1 cellular context compared by ENCODE assay signal in genomic region chr19:36665832-36666231, GRCh38.
TF ChIP-seq lines count a peak whose summit lies in the region.

No MANE protein-coding gene starts in this region.

TF ChIP-seq in GM12878, 131 proteins besides CTCF, POLR2A, EP300 and RAD21:
- TF ChIP-seq, protein P1, sequence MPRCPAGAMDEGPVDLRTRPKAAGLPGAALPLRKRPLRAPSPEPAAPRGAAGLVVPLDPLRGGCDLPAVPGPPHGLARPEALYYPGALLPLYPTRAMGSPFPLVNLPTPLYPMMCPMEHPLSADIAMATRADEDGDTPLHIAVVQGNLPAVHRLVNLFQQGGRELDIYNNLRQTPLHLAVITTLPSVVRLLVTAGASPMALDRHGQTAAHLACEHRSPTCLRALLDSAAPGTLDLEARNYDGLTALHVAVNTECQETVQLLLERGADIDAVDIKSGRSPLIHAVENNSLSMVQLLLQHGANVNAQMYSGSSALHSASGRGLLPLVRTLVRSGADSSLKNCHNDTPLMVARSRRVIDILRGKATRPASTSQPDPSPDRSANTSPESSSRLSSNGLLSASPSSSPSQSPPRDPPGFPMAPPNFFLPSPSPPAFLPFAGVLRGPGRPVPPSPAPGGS (IDR thresholded peaks at IDR 0.05; ENCODE audit: borderline replicate concordance, insufficient read depth, low read depth, low read length, poor library complexity, severe bottlenecking) = no peak
- TF ChIP-seq RBBP5 (conservative IDR thresholded peaks at IDR 0.05) = no peak
- TF ChIP-seq, protein P2, sequence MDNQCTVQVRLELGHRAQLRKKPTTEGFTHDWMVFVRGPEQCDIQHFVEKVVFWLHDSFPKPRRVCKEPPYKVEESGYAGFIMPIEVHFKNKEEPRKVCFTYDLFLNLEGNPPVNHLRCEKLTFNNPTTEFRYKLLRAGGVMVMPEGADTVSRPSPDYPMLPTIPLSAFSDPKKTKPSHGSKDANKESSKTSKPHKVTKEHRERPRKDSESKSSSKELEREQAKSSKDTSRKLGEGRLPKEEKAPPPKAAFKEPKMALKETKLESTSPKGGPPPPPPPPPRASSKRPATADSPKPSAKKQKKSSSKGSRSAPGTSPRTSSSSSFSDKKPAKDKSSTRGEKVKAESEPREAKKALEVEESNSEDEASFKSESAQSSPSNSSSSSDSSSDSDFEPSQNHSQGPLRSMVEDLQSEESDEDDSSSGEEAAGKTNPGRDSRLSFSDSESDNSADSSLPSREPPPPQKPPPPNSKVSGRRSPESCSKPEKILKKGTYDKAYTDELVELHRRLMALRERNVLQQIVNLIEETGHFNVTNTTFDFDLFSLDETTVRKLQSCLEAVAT (IDR thresholded peaks at IDR 0.05) = 0 out of 2 replicates have a peak, but pooled peaks have one; percentile 53
